Comparison of ENCODE assay signal across 8 cellular contexts in genomic region chr19:37468961-37469777, GRCh38. TPM values are rescaled to one million over a fixed set of nuclear protein-coding genes. Genes with fewer than 3 reads are reported as not detected.
DNase-seq lines count a peak whose midpoint lies in the region; ATAC-seq and TF ChIP-seq lines count a peak whose summit lies in the region.

Gene ZNF570, plus strand, starts transcription at chr19:37469356. Its CDS starts 999 bp downstream, at chr19:37470355.

- peak; percentile 88 to 91 (median 90) for ATAC-seq in psoas muscle

- TF ChIP-seq CTCF in right atrium auricular region (IDR thresholded peaks at IDR 0.05): no peak
- TF ChIP-seq CTCF in psoas muscle (IDR thresholded peaks at IDR 0.05): no peak

- H3K36me3 ChIP-seq in ES-I3 (ENCODE audit: insufficient read depth, low read length): no peaks in the 10 kb centered on the region; the same call in 1 of the 2 replicates
- H3K36me3 ChIP-seq in right atrium auricular region: peaks cover 6% of the 10 kb centered on the region
- peaks cover 9 to 19% of the 10 kb centered on the region in 2 donors for H3K36me3 ChIP-seq in psoas muscle (ENCODE audit: insufficient read depth in 1 of 2, low read depth in 1 of 2)
- no peaks in the 10 kb centered on the region for H3K36me3 ChIP-seq in urinary bladder (ENCODE audit: insufficient read depth)

- DNase-seq in HCEC 1CT (peak; percentile 84), NCI-H128 (lab: John Stamatoyannopoulos, UW; ENCODE audit: unreplicated experiment) (peak; percentile 77), T-helper 1 cell (peak; percentile 71 to 89 (median 82)), right atrium auricular region (ENCODE audit: low spot score) (peak; percentile 89), psoas muscle (peak; percentile 92 to 95)

- H3K27me3 ChIP-seq in right atrium auricular region: no peaks in the 10 kb centered on the region
- H3K27me3 ChIP-seq in psoas muscle (ENCODE audit: insufficient read depth in 3 of 3, low read length in 2 of 3): no peaks in the 10 kb centered on the region

- H3K27ac ChIP-seq in angular gyrus (ENCODE audit: low read depth, low read length) (peak within 1 kb of the TSS; percentile 95), right atrium auricular region (peak within 1 kb of the TSS; percentile 94), psoas muscle (peak within 1 kb of the TSS; percentile 82), urinary bladder (ENCODE audit: low read depth) (peak within 1 kb of the TSS; percentile 96)

- peak within 1 kb of the TSS; percentile 99 for H3K9ac ChIP-seq in ES-I3 (ENCODE audit: low read depth, low read length)

- H3K4me1 ChIP-seq in ES-I3 (ENCODE audit: insufficient read depth, low read length) (no peaks in the 10 kb centered on the region), right atrium auricular region (peaks cover 0 to 22% of the 10 kb centered on the region in 2 donors), psoas muscle (peaks cover 9% of the 10 kb centered on the region), urinary bladder (ENCODE audit: insufficient read depth) (no peaks in the 10 kb centered on the region)

- H3K4me3 ChIP-seq in right atrium auricular region: peak within 1 kb of the TSS; percentile 62 to 85
- peak within 1 kb of the TSS; percentile 93 for H3K4me3 ChIP-seq in psoas muscle
- H3K4me3 ChIP-seq in urinary bladder (ENCODE audit: low read depth, low read length): peak within 1 kb of the TSS; percentile 54

- WGBS in psoas muscle, 3 donors: 0 to 1% (median 0%) methylated on average over 58 to 63 of the region's 63 CpGs
- WGBS in urinary bladder: 0% methylated on average over 63 of the region's 63 CpGs

- intact Hi-C loops in psoas muscle (cut with DNase I): loop anchor here (5.0 to 10.0 kb wide), 4 partner anchors 134 to 254 kb away; partner anchors contain the start of genes ZFP30 (in 1 of the 2), ZNF383 (in 1 of the 2) and ZNF585B (in 1 of the 2)

- H3K9me3 ChIP-seq in ES-I3 (ENCODE audit: control insufficient read depth, insufficient read depth, low read length) (no peaks in the 10 kb centered on the region), right atrium auricular region (no peaks in the 10 kb centered on the region), psoas muscle (peaks cover 15% of the 10 kb centered on the region)

RNA-seq across cellular contexts. Expression of gene ZNF570, which starts in this region (rescaled TPM):
- total RNA-seq in right atrium auricular region (1 to 10 TPM; 6.6 to 7.8 TPM), psoas muscle (1 to 10 TPM; 1.6 to 5.5 (median 3.1) TPM), urinary bladder (16.3 TPM)
- polyA plus RNA-seq in psoas muscle (10 to 100 TPM in 1 of 3 donors, 1 to 10 TPM in 2; 1.2 to 10.3 (median 1.2) TPM), urinary bladder (3.9 TPM)

Comparison
In these comparisons a context has a peak if more than half of its experiments do, and no peak if none do; other contexts are left out.
1. Peak in every context shown above with its lines: DNase-seq, ATAC-seq, H3K4me3 ChIP-seq and H3K27ac ChIP-seq.